ENCODE assay signal across 1 cellular context in the genomic region with DNA sequence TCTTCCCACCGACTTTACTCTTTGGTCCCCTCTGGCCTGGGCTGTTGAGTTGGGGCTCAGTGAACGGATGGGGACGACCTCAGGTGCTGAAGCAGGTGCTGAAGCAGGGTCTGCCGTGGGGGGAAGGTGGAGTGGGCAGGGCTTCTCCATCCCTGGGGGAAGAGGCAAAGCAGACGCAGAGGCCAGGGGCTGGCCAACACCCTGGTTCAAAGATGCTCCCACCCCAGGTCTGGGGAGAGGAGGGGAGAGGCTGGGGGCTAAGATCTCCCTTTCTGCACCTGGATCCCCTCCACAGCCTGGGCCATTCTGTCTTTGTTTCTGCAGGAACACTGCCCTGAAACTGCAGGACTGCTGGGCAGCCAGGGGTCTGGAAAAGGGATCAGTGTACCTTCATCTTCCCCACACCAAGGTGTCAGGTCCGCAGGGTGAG.
TF ChIP-seq lines count a peak whose summit lies in the region.

No MANE protein-coding gene starts in this region.

TF ChIP-seq in GM23338, 12 proteins besides CTCF, POLR2A, EP300 and RAD21:
- no peak for TF ChIP-seq ZNF331 (CRISPR knock-in tag; IDR thresholded peaks at IDR 0.05; ENCODE audit: low read depth)
- TF ChIP-seq JUNB (IDR thresholded peaks at IDR 0.05; ENCODE audit: unreplicated experiment), result no peak
- TF ChIP-seq, protein P1, sequence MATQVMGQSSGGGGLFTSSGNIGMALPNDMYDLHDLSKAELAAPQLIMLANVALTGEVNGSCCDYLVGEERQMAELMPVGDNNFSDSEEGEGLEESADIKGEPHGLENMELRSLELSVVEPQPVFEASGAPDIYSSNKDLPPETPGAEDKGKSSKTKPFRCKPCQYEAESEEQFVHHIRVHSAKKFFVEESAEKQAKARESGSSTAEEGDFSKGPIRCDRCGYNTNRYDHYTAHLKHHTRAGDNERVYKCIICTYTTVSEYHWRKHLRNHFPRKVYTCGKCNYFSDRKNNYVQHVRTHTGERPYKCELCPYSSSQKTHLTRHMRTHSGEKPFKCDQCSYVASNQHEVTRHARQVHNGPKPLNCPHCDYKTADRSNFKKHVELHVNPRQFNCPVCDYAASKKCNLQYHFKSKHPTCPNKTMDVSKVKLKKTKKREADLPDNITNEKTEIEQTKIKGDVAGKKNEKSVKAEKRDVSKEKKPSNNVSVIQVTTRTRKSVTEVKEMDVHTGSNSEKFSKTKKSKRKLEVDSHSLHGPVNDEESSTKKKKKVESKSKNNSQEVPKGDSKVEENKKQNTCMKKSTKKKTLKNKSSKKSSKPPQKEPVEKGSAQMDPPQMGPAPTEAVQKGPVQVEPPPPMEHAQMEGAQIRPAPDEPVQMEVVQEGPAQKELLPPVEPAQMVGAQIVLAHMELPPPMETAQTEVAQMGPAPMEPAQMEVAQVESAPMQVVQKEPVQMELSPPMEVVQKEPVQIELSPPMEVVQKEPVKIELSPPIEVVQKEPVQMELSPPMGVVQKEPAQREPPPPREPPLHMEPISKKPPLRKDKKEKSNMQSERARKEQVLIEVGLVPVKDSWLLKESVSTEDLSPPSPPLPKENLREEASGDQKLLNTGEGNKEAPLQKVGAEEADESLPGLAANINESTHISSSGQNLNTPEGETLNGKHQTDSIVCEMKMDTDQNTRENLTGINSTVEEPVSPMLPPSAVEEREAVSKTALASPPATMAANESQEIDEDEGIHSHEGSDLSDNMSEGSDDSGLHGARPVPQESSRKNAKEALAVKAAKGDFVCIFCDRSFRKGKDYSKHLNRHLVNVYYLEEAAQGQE (IDR thresholded peaks at IDR 0.05; ENCODE audit: unreplicated experiment), result no peak
- no peak for TF ChIP-seq NANOG (IDR thresholded peaks at IDR 0.05; ENCODE audit: borderline replicate concordance)
- no peak for TF ChIP-seq EZH2 (IDR thresholded peaks at IDR 0.05; ENCODE audit: low read depth, unreplicated experiment)
- TF ChIP-seq POLR2AphosphoS5 (IDR thresholded peaks at IDR 0.05; ENCODE audit: low read depth), result no peak
- no peak for TF ChIP-seq STAT1 (IDR thresholded peaks at IDR 0.05; ENCODE audit: unreplicated experiment)
- TF ChIP-seq, protein P2, sequence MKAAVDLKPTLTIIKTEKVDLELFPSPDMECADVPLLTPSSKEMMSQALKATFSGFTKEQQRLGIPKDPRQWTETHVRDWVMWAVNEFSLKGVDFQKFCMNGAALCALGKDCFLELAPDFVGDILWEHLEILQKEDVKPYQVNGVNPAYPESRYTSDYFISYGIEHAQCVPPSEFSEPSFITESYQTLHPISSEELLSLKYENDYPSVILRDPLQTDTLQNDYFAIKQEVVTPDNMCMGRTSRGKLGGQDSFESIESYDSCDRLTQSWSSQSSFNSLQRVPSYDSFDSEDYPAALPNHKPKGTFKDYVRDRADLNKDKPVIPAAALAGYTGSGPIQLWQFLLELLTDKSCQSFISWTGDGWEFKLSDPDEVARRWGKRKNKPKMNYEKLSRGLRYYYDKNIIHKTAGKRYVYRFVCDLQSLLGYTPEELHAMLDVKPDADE (IDR thresholded peaks at IDR 0.05), result no peak
- no peak for TF ChIP-seq ZNF114 (CRISPR knock-in tag; IDR thresholded peaks at IDR 0.05)
- no peak for TF ChIP-seq CREB1 (CRISPR knock-in tag; IDR thresholded peaks at IDR 0.05; ENCODE audit: low read depth)
- no peak for TF ChIP-seq EZH2phosphoT487 (IDR thresholded peaks at IDR 0.05; ENCODE audit: unreplicated experiment)
- TF ChIP-seq, protein P3, sequence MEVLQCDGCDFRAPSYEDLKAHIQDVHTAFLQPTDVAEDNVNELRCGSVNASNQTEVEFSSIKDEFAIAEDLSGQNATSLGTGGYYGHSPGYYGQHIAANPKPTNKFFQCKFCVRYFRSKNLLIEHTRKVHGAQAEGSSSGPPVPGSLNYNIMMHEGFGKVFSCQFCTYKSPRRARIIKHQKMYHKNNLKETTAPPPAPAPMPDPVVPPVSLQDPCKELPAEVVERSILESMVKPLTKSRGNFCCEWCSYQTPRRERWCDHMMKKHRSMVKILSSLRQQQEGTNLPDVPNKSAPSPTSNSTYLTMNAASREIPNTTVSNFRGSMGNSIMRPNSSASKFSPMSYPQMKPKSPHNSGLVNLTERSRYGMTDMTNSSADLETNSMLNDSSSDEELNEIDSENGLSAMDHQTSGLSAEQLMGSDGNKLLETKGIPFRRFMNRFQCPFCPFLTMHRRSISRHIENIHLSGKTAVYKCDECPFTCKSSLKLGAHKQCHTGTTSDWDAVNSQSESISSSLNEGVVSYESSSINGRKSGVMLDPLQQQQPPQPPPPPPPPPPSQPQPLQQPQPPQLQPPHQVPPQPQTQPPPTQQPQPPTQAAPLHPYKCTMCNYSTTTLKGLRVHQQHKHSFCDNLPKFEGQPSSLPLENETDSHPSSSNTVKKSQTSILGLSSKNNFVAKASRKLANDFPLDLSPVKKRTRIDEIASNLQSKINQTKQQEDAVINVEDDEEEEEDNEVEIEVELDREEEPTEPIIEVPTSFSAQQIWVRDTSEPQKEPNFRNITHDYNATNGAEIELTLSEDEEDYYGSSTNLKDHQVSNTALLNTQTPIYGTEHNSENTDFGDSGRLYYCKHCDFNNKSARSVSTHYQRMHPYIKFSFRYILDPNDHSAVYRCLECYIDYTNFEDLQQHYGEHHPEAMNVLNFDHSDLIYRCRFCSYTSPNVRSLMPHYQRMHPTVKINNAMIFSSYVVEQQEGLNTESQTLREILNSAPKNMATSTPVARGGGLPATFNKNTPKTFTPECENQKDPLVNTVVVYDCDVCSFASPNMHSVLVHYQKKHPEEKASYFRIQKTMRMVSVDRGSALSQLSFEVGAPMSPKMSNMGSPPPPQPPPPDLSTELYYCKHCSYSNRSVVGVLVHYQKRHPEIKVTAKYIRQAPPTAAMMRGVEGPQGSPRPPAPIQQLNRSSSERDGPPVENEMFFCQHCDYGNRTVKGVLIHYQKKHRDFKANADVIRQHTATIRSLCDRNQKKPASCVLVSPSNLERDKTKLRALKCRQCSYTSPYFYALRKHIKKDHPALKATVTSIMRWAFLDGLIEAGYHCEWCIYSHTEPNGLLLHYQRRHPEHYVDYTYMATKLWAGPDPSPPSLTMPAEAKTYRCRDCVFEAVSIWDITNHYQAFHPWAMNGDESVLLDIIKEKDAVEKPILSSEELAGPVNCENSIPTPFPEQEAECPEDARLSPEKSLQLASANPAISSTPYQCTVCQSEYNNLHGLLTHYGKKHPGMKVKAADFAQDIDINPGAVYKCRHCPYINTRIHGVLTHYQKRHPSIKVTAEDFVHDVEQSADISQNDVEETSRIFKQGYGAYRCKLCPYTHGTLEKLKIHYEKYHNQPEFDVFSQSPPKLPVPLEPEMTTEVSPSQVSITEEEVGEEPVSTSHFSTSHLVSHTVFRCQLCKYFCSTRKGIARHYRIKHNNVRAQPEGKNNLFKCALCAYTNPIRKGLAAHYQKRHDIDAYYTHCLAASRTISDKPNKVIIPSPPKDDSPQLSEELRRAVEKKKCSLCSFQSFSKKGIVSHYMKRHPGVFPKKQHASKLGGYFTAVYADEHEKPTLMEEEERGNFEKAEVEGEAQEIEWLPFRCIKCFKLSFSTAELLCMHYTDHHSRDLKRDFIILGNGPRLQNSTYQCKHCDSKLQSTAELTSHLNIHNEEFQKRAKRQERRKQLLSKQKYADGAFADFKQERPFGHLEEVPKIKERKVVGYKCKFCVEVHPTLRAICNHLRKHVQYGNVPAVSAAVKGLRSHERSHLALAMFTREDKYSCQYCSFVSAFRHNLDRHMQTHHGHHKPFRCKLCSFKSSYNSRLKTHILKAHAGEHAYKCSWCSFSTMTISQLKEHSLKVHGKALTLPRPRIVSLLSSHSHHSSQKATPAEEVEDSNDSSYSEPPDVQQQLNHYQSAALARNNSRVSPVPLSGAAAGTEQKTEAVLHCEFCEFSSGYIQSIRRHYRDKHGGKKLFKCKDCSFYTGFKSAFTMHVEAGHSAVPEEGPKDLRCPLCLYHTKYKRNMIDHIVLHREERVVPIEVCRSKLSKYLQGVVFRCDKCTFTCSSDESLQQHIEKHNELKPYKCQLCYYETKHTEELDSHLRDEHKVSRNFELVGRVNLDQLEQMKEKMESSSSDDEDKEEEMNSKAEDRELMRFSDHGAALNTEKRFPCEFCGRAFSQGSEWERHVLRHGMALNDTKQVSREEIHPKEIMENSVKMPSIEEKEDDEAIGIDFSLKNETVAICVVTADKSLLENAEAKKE (CRISPR knock-in tag; IDR thresholded peaks at IDR 0.05), result no peak
